ENCODE assay signal across 11 cellular contexts in genomic region chr1:99751877-99752504, GRCh38. TPM values are rescaled to one million over a fixed set of nuclear protein-coding genes. Genes with fewer than 3 reads are reported as not detected.
A peak's percentile ranks its signal among the peaks of the same experiment; 100 is the strongest.
DNase-seq lines count a peak whose midpoint lies in the region; ATAC-seq, FAIRE-seq and TF ChIP-seq lines count a peak whose summit lies in the region.
"Had no signal": no experiment of that assay in that cellular context is flagged by ENCODE, and none has a peak within 500 bp of the region (broad histone marks: within the 10 kb centered on the region; RNA-seq: fewer than 3 reads in every experiment).

No MANE protein-coding gene starts in this region.

- H3K27me3 ChIP-seq in HCT116 (ENCODE audit: insufficient read depth, low read length): no peaks in the 10 kb centered on the region
- no peaks in the 10 kb centered on the region for H3K27me3 ChIP-seq in small intestine (ENCODE audit: control insufficient read depth in 2 of 2, insufficient read depth in 2 of 2, low read length in 2 of 2)
- H3K27me3 ChIP-seq in tibial nerve: no peaks in the 10 kb centered on the region

- H3K9ac ChIP-seq in HCT116 (ENCODE audit: low read length): no peak overlapping the region

- peak overlapping the region; percentile 34; the same call in 1 of the 2 replicates for H3K4me2 ChIP-seq in HCT116 (ENCODE audit: low read length)

- H3K9me3 Mint-ChIP-seq in activated T-cell treated with anti-CD3 and anti-CD28 coated beads, Interleukin-2, amount 50 U/mL, for 24 hours: no peaks in the 10 kb centered on the region
- H3K9me3 Mint-ChIP-seq in chondrocyte (ENCODE audit: low read depth): no peaks in the 10 kb centered on the region

- H3K27ac Mint-ChIP-seq in activated T-cell treated with anti-CD3 and anti-CD28 coated beads, Interleukin-2, amount 50 U/mL, for 24 hours: peak overlapping the region; percentile 63
- no peak overlapping the region for H3K27ac Mint-ChIP-seq in chondrocyte (ENCODE audit: unreplicated experiment)

- intact Hi-C loops in HCT116 (cut with micrococcal nuclease): no loop called here

- POLR2A ChIA-PET in HCT116 (lab: Charles Lee): no interaction called here

- no peak for TF ChIP-seq RAD21 in HCT116 (IDR thresholded peaks at IDR 0.05; ENCODE audit: low read depth)

- ATAC-seq in HCT116: no peak
- peak; percentile 72 for ATAC-seq in HG03439 (IDR thresholded peaks at IDR 0.05; ENCODE audit: unreplicated experiment)

- no peak overlapping the region for H2AFZ ChIP-seq in HCT116 (ENCODE audit: low read depth, low read length, poor library complexity, severe bottlenecking)

- H3K9me3 ChIP-seq in HCT116 (ENCODE audit: control insufficient read depth in 1 of 2, insufficient read depth in 1 of 2, low read depth in 1 of 2, low read length in 2 of 2) (no peaks in the 10 kb centered on the region), small intestine (ENCODE audit: control insufficient read depth, low read depth) (no peaks in the 10 kb centered on the region), tibial nerve (no peaks in the 10 kb centered on the region)

- TF ChIP-seq EP300 in tibial nerve (IDR thresholded peaks at IDR 0.05): no peak

- no peaks in the 10 kb centered on the region for H3K9me2 ChIP-seq in HCT116 (ENCODE audit: insufficient read depth)

- RAD21 ChIA-PET in HCT116 (lab: Charles Lee; ENCODE audit: low non-redundant PET in 1 of 2, low total read pairs in 2 of 2, uncharacterized antibody in 2 of 2, unreplicated experiment in 2 of 2): no interaction called here

- FAIRE-seq in small intestine (lab: Jason Lieb, UNC): peak; percentile 10

- H4K20me1 ChIP-seq in HCT116 (ENCODE audit: insufficient read depth): no peaks in the 10 kb centered on the region

- no peaks in the 10 kb centered on the region for H3K36me3 ChIP-seq in HCT116 (ENCODE audit: control insufficient read depth in 1 of 2, insufficient read depth in 2 of 2, low read length in 2 of 2)
- H3K36me3 ChIP-seq in small intestine (ENCODE audit: control insufficient read depth in 2 of 2, insufficient read depth in 2 of 2, low read length in 2 of 2): peaks cover 0 to 2% of the 10 kb centered on the region in 2 donors
- no peaks in the 10 kb centered on the region for H3K36me3 ChIP-seq in tibial nerve

- TF ChIP-seq CTCF in HCT116 (IDR thresholded peaks at IDR 0.05 in 2 of 3, conservative IDR thresholded peaks at IDR 0.05 in 1 of 3; ENCODE audit: borderline replicate concordance in 1 of 3, insufficient read depth in 1 of 3, low read depth in 2 of 3, low read length in 2 of 3): no peak
- TF ChIP-seq CTCF in chondrocyte (IDR thresholded peaks at IDR 0.05): no peak
- TF ChIP-seq CTCF in tibial nerve (IDR thresholded peaks at IDR 0.05): no peak

- H3K27ac ChIP-seq in HCT116 (ENCODE audit: low read depth, low read length) (no peak overlapping the region), small intestine (ENCODE audit: low read depth in 1 of 2, low read length in 1 of 2) (peak overlapping the region in 1 of 2 donors; percentile 41), tibial nerve (no peak overlapping the region)

- no peaks in the 10 kb centered on the region for H3K27me3 Mint-ChIP-seq in activated T-cell treated with anti-CD3 and anti-CD28 coated beads, Interleukin-2, amount 50 U/mL, for 24 hours
- H3K27me3 Mint-ChIP-seq in chondrocyte (ENCODE audit: low read depth): no peaks in the 10 kb centered on the region

- peaks cover 27% of the 10 kb centered on the region for H3K4me1 Mint-ChIP-seq in activated T-cell treated with anti-CD3 and anti-CD28 coated beads, Interleukin-2, amount 50 U/mL, for 24 hours (ENCODE audit: low read depth)
- no peaks in the 10 kb centered on the region for H3K4me1 Mint-ChIP-seq in chondrocyte (ENCODE audit: low read depth)

- TF ChIP-seq POLR2A in HCT116 (IDR thresholded peaks at IDR 0.05; ENCODE audit: borderline replicate concordance, extremely low read depth, insufficient read depth, insufficient read length) (no peak), tibial nerve (IDR thresholded peaks at IDR 0.05) (no peak)

- 76 to 90% (median 88%) methylated on average over 1 of the region's 1 CpG for WGBS in small intestine, 3 donors
- 86 to 98% methylated on average over 1 of the region's 1 CpG for WGBS in tibial nerve, 2 donors

- no peak for DNase-seq in activated T-cell treated with anti-CD3 and anti-CD28 coated beads, Interleukin-2, amount 50 U/mL, for 24 hours
- DNase-seq in activated T-cell treated with anti-CD3 and anti-CD28 coated beads, Interleukin-2, amount 50 U/mL, for 48 hours: no peak
- no peak for DNase-seq in HCT116 (ENCODE audit: low read depth, low spot score)
- DNase-seq in small intestine: peak; percentile 43
- DNase-seq in chondrocyte (ENCODE audit: low spot score): no peak
- no peak for DNase-seq in C1 segment of cervical spinal cord (lab: John Stamatoyannopoulos, UW)
- DNase-seq in tibial nerve (ENCODE audit: low spot score in 2 of 2): no peak
- DNase-seq: AML-193, cortex of kidney, SIG-M5 had no signal

- H3K4me3 Mint-ChIP-seq in activated T-cell treated with anti-CD3 and anti-CD28 coated beads, Interleukin-2, amount 50 U/mL, for 24 hours: no peak overlapping the region
- H3K4me3 Mint-ChIP-seq in chondrocyte (ENCODE audit: unreplicated experiment): no peak overlapping the region

- peaks cover 53% of the 10 kb centered on the region for H3K79me2 ChIP-seq in HCT116 (ENCODE audit: insufficient read depth, low read length)

- no peaks in the 10 kb centered on the region for H3K36me3 Mint-ChIP-seq in activated T-cell treated with anti-CD3 and anti-CD28 coated beads, Interleukin-2, amount 50 U/mL, for 24 hours (ENCODE audit: low read depth)
- H3K36me3 Mint-ChIP-seq in chondrocyte (ENCODE audit: low read depth): no peaks in the 10 kb centered on the region

- BruUV-seq in HCT116 (replicated peaks; lab: Mats Ljungman, UMichigan): no TSS peak

- CTCF ChIA-PET in HCT116 (lab: Charles Lee): no interaction called here

- H3K4me3 ChIP-seq in HCT116 (replicated peaks in 1 of 2; ENCODE audit: low read depth in 1 of 2, low read length in 2 of 2): no peak overlapping the region
- H3K4me3 ChIP-seq in small intestine (ENCODE audit: low read depth in 1 of 2, low read length in 2 of 2): no peak overlapping the region
- no peak overlapping the region for H3K4me3 ChIP-seq in tibial nerve

- peaks cover 6 to 58% of the 10 kb centered on the region in 2 experiments; a peak in 3 of 4 replicates for H3K4me1 ChIP-seq in HCT116 (ENCODE audit: control insufficient read depth in 1 of 2, insufficient read depth in 2 of 2, low read length in 2 of 2)
- H3K4me1 ChIP-seq in small intestine (ENCODE audit: control insufficient read depth in 2 of 2, insufficient read depth in 1 of 2, low read depth in 1 of 2, low read length in 1 of 2): peaks cover 0 to 7% of the 10 kb centered on the region in 2 donors
- no peaks in the 10 kb centered on the region for H3K4me1 ChIP-seq in tibial nerve

TF ChIP-seq in HCT116, 20 proteins besides CTCF, POLR2A, EP300 and RAD21 (continues in another document):
- TF ChIP-seq POLR2AphosphoS5 (IDR thresholded peaks at IDR 0.05; ENCODE audit: low read depth, low read length) (no peak), ATF3 (IDR thresholded peaks at IDR 0.05) (no peak), SP1 (IDR thresholded peaks at IDR 0.05; ENCODE audit: low read depth) (no peak), CEBPB (IDR thresholded peaks at IDR 0.05; ENCODE audit: low read depth) (no peak), EZH2phosphoT487 (IDR thresholded peaks at IDR 0.05; ENCODE audit: borderline replicate concordance) (no peak), MAX (IDR thresholded peaks at IDR 0.05) (no peak), FOSL1 (IDR thresholded peaks at IDR 0.05; ENCODE audit: low read depth) (no peak), TCF7L2 (IDR thresholded peaks at IDR 0.05; ENCODE audit: borderline replicate concordance, extremely low read depth, insufficient read depth, insufficient read length) (no peak), EGR1 (IDR thresholded peaks at IDR 0.05; ENCODE audit: low read depth) (no peak), CBX3 (IDR thresholded peaks at IDR 0.05; ENCODE audit: low read depth) (no peak), ZNF274 (IDR thresholded peaks at IDR 0.05; ENCODE audit: low read depth, low read length) (no peak), JUND (IDR thresholded peaks at IDR 0.05) (no peak), YY1 (IDR thresholded peaks at IDR 0.05; ENCODE audit: extremely low read depth, insufficient replicate concordance, low read depth, low read length) (no peak), SRF (IDR thresholded peaks at IDR 0.05; ENCODE audit: low read depth) (no peak), EZH2 (IDR thresholded peaks at IDR 0.05) (no peak)

RNA-seq across cellular contexts. Expression of gene FRRS1, which starts 14.4 kb away (rescaled TPM):
- total RNA-seq in HCT116 (2021; ENCODE audit: unreplicated experiment) (19.8 TPM), chondrocyte (2.0 to 5.2 TPM (median 2.2 TPM) in 3 replicates), tibial nerve (1 to 10 TPM; 2.5 to 4.4 (median 3.4) TPM)
- 6.0 and 9.6 TPM in 2 replicates for polyA plus RNA-seq in HCT116 (2012)
- polyA plus RNA-seq in small intestine: 1 to 10 TPM in 1 of 3 donors, under 1 TPM in 2; 0.45 to 2.5 (median 0.81) TPM
